ENCODE assay signal across 1 cellular context in genomic region chr15:70902105-70902504, GRCh38.
TF ChIP-seq lines count a peak whose summit lies in the region.

No MANE protein-coding gene starts in this region.

TF ChIP-seq in HepG2, 621 proteins besides CTCF, POLR2A, EP300 and RAD21:
- no peak for TF ChIP-seq RFXANK (CRISPR knock-in tag; IDR thresholded peaks at IDR 0.05)
- no peak for TF ChIP-seq TOE1 (CRISPR knock-in tag; IDR thresholded peaks at IDR 0.05)
- no peak for TF ChIP-seq SNAPC2 (CRISPR knock-in tag; IDR thresholded peaks at IDR 0.05)
- TF ChIP-seq IRF2 (CRISPR knock-in tag; IDR thresholded peaks at IDR 0.05): no peak
- no peak for TF ChIP-seq TFDP2 (CRISPR knock-in tag; IDR thresholded peaks at IDR 0.05)
- no peak for TF ChIP-seq SETDB1 (CRISPR knock-in tag; IDR thresholded peaks at IDR 0.05; ENCODE audit: borderline replicate concordance)
- TF ChIP-seq, protein P1, sequence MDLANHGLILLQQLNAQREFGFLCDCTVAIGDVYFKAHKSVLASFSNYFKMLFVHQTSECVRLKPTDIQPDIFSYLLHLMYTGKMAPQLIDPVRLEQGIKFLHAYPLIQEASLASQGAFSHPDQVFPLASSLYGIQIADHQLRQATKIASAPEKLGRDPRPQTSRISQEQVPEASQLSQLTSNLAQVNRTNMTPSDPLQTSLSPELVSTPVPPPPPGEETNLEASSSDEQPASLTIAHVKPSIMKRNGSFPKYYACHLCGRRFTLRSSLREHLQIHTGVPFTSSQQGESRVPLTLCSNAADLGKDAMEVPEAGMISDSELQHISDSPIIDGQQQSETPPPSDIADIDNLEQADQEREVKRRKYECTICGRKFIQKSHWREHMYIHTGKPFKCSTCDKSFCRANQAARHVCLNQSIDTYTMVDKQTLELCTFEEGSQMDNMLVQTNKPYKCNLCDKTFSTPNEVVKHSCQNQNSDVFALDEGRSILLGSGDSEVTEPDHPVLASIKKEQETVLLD (CRISPR knock-in tag; IDR thresholded peaks at IDR 0.05; ENCODE audit: low read depth): no peak
- TF ChIP-seq ZFAT (CRISPR knock-in tag; conservative IDR thresholded peaks at IDR 0.05): no peak
- TF ChIP-seq FOXC1 (CRISPR knock-in tag; IDR thresholded peaks at IDR 0.05; ENCODE audit: borderline replicate concordance): no peak
- TF ChIP-seq ZNF510 (CRISPR knock-in tag; IDR thresholded peaks at IDR 0.05; ENCODE audit: low read depth): no peak
- TF ChIP-seq ZNF138 (CRISPR knock-in tag; IDR thresholded peaks at IDR 0.05; ENCODE audit: low read depth): no peak
